Comparison of ENCODE assay signal across 27 cellular contexts in the genomic region with DNA sequence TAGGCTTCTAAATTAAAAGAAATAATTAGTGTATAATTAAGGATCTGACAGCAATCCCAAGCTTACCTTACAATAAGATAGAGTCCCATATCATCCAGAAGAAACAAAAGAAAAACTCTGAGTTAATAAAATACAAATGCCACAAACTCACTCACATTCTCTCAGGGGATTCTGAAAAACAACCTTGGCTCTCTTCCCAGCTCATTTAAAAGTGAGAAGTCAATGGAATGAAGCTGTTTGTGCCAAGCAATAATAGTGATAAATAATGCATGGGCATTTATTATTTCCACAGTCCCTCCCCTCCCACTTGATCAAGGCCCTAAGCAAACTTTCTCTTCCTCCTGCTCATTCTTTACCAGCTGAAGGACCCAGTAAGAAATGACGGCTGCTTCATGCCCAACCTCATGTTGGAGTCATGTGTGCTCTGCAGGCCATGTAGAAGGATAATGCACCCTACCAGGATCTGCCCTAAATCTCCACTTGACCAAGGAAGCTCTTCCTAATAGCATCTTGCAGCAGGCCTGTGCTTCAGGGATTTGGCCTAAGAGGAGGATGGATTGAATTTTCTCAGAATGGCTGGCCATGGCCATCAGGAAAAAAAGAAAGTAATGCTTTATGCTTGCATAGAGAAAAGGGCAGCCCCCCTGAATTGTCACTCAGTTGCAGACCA.
"Had no signal": no experiment of that assay in that cellular context is flagged by ENCODE, and none has a peak within 500 bp of the region (broad histone marks: within the 10 kb centered on the region; RNA-seq: fewer than 3 reads in every experiment).

No MANE protein-coding gene starts in this region.

- H3K27ac Mint-ChIP-seq: dendritic cell treated with granulocyte-macrophage colony-stimulating factor and Interleukin-4, amounts not matched to agents 40 ng/mL and 50 ng/mL, for 4 days; endodermal cell; mesothelial cell of epicardium; naive B cell; nephron; progenitor cell of endocrine pancreas; stimulated activated memory B cell treated with anti-CD40 and anti-IgM and Interleukin-4, amounts not matched to agents 10 μg/mL and 1 μg/mL and 100 μg/mL, for 72 hours; type B pancreatic cell had no signal

- H3K27me3 Mint-ChIP-seq: dendritic cell treated with granulocyte-macrophage colony-stimulating factor and Interleukin-4, amounts not matched to agents 40 ng/mL and 50 ng/mL, for 4 days; progenitor cell of endocrine pancreas; stimulated activated memory B cell treated with anti-CD40 and anti-IgM and Interleukin-4, amounts not matched to agents 10 μg/mL and 1 μg/mL and 100 μg/mL, for 72 hours had no signal

- ATAC-seq: esophagus mucosa; foreskin keratinocyte; gastroesophageal sphincter; heart right ventricle; left cardiac atrium; left lung; mucosa of descending colon; right cardiac atrium; stimulated activated memory B cell treated with anti-CD40 and anti-IgM and Interleukin-4, amounts not matched to agents 10 μg/mL and 1 μg/mL and 100 μg/mL, for 72 hours; stimulated activated naive CD8-positive, alpha-beta T cell treated with anti-CD3 and anti-CD28 coated beads, Interleukin-15, Interleukin-2, amounts not matched to agents 100 U/mL and 50 U/mL, for 24 hours had no signal

- H3K9me3 Mint-ChIP-seq: neural progenitor cell; stimulated activated memory B cell treated with anti-CD40 and anti-IgM and Interleukin-4, amounts not matched to agents 10 μg/mL and 1 μg/mL and 100 μg/mL, for 72 hours; type B pancreatic cell had no signal

- H3K36me3 Mint-ChIP-seq: mesothelial cell of epicardium; naive B cell; neural progenitor cell; stimulated activated memory B cell treated with anti-CD40 and anti-IgM and Interleukin-4, amounts not matched to agents 10 μg/mL and 1 μg/mL and 100 μg/mL, for 72 hours; type B pancreatic cell had no signal

- H3K4me3 Mint-ChIP-seq: dendritic cell treated with granulocyte-macrophage colony-stimulating factor and Interleukin-4, amounts not matched to agents 40 ng/mL and 50 ng/mL, for 4 days; endodermal cell; mesothelial cell of epicardium; naive B cell; nephron; neural progenitor cell; stimulated activated memory B cell treated with anti-CD40 and anti-IgM and Interleukin-4, amounts not matched to agents 10 μg/mL and 1 μg/mL and 100 μg/mL, for 72 hours; type B pancreatic cell had no signal

- H3K4me1 Mint-ChIP-seq: naive B cell; nephron; neural progenitor cell; stimulated activated memory B cell treated with anti-CD40 and anti-IgM and Interleukin-4, amounts not matched to agents 10 μg/mL and 1 μg/mL and 100 μg/mL, for 72 hours had no signal

- DNase-seq: colonic mucosa; effector CD8-positive, alpha-beta T cell; endodermal cell; foreskin keratinocyte; heart right ventricle; hippocampal formation; left cardiac atrium; left lung; mesenchymal stem cell; mucosa of descending colon; naive B cell; right cardiac atrium; spleen; stimulated activated CD4-positive, alpha-beta T cell treated with anti-CD3 and anti-CD28 coated beads, Interleukin-4, amount 100 ng/mL, for 4 hours; stimulated activated naive CD8-positive, alpha-beta T cell treated with anti-CD3 and anti-CD28 coated beads, Interleukin-15, Interleukin-2, amounts not matched to agents 100 U/mL and 50 U/mL, for 24 hours; substantia nigra; testis; tibial artery had no signal
